In the genomic region with DNA sequence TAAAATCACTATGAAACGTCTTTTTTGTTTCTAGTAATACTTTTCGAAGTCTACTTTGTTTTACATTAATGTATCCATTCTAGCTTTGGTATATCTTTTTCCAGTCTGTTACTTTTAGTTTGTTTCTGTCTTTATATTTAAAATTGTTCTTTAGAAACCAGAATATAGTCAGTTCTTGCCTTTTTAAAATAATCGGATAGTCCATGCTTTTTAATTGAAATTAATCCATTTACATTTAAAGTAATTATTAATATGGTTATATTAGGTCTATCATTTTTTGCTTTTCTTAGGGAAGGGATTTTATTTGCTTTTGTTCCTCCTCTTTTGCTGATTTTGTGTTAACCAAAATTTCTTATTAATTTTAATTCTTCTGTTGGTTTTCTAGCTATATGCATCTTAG, we compare ENCODE assay signal across 28 cellular contexts.
"Had no signal": no experiment of that assay in that cellular context is flagged by ENCODE, and none has a peak within 500 bp of the region (broad histone marks: within the 10 kb centered on the region; RNA-seq: fewer than 3 reads in every experiment).

No MANE protein-coding gene starts in this region.

- H3K4me3 ChIP-seq: left ventricle myocardium inferior, lung, neural progenitor cell, skin epidermis, stomach, testis, thyroid gland, transverse colon, upper lobe of left lung, vagina had no signal

- H3K27ac ChIP-seq: left ventricle myocardium inferior, neural progenitor cell, neutrophil, skin epidermis, stomach, testis, thyroid gland, transverse colon, upper lobe of left lung, vagina had no signal

- H3K27me3 Mint-ChIP-seq: naive B cell; progenitor cell of endocrine pancreas; stimulated activated naive B cell treated with anti-CD40 and anti-IgM and Interleukin-4, amounts not matched to agents 10 μg/mL and 1 μg/mL and 100 μg/mL, for 72 hours had no signal

- H3K36me3 Mint-ChIP-seq: naive B cell, natural killer cell had no signal

- H3K4me3 Mint-ChIP-seq: mesothelial cell of epicardium, natural killer cell, nephron progenitor cell, neural progenitor cell had no signal

- H3K27me3 ChIP-seq: neural progenitor cell, neutrophil, stomach, testis, thyroid gland, transverse colon, upper lobe of left lung, vagina had no signal

- H2AFZ ChIP-seq: neural progenitor cell had no signal

- H3K9me3 ChIP-seq: neutrophil, testis, thyroid gland, vagina had no signal

- H3K9ac ChIP-seq: neural progenitor cell had no signal

- H3K27ac Mint-ChIP-seq: mesothelial cell of epicardium, nephron progenitor cell, neural progenitor cell, progenitor cell of endocrine pancreas had no signal

- DNase-seq: hippocampal formation; left ventricle myocardium inferior; mesendoderm; naive B cell; natural killer cell; nephron progenitor cell; occipital lobe; retina; right cardiac atrium; stimulated activated CD4-positive, alpha-beta T cell treated with anti-CD3 and anti-CD28 coated beads, Interleukin-12 subunit alpha, Interleukin-12 subunit beta, amount 100 ng/mL, for 4 hours; stimulated activated CD4-positive, alpha-beta T cell treated with anti-CD3 and anti-CD28 coated beads, Interleukin-15, amount 100 ng/mL, for 24 hours; stimulated activated CD4-positive, alpha-beta T cell treated with anti-CD3 and anti-CD28 coated beads, Interleukin-2, amount 100 ng/mL, for 24 hours; stimulated activated CD4-positive, alpha-beta T cell treated with anti-CD3 and anti-CD28 coated beads, Interleukin-4, amount 100 ng/mL, for 1 hour; stimulated activated naive B cell treated with anti-CD40 and anti-IgM and Interleukin-4, amounts not matched to agents 10 μg/mL and 1 μg/mL and 100 μg/mL, for 72 hours; stimulated activated naive CD8-positive, alpha-beta T cell treated with anti-CD3 and anti-CD28 coated beads, Interleukin-15, Interleukin-2, amounts not matched to agents 100 U/mL and 50 U/mL, for 24 hours; stomach; testis; thyroid gland; transverse colon; upper lobe of left lung had no signal

- H3K36me3 ChIP-seq: left ventricle myocardium inferior, neural progenitor cell, neutrophil, stomach, thyroid gland, transverse colon, upper lobe of left lung, vagina had no signal

- ATAC-seq: natural killer cell; right cardiac atrium; sciatic nerve; stimulated activated naive B cell treated with anti-CD40 and anti-IgM and Interleukin-4, amounts not matched to agents 10 μg/mL and 1 μg/mL and 100 μg/mL, for 72 hours; stimulated activated naive CD8-positive, alpha-beta T cell treated with anti-CD3 and anti-CD28 coated beads, Interleukin-15, Interleukin-2, amounts not matched to agents 100 U/mL and 50 U/mL, for 24 hours had no signal

- H3K4me2 ChIP-seq: neural progenitor cell had no signal
